ENCODE assay signal across 1 cellular context in the genomic region with DNA sequence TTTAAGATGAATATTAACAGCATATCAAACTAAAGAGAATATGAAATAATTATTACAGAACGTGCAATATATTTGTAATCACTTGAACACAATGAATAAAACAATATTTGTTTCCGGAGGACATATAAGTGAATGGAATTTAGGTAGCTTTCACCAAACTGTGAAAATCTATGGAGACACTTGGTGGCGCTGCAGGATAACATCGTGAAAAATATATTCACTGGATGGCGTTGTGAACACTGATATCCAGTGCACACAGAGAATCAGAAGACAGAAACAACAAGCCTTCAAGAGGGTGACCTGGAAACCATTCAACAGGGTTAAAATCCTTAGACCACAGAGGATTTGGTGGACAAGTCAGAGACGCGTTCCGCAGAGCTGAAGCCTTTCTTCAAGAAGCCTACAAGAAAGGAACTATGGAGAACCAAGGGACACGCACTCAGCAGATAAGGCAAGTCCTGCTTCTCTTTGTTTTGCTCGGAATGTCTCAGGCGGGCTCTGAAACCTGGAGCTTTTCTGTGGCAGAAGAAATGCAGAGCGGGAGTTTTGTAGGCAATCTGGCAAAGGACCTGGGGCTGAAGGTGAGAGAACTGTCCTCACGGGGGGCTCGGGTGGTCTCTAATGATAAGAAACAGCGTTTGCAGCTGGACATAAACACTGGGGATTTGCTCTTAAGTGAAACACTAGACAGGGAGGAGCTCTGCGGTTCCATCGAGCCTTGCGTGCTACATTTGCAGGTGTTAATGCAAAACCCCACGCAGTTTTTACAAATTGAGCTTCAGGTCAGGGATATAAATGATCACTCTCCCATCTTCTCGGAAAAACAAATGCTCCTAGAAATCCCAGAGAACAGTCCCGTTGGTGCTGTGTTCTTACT.
TF ChIP-seq lines count a peak whose summit lies in the region.

A gene (plus strand): TSS at position 269 of the 877 bp plus-strand sequence. CDS start 148 bp downstream, at position 417.

TF ChIP-seq in SK-N-SH, 30 proteins besides CTCF, POLR2A, EP300 and RAD21 (continued from another document):
- TF ChIP-seq, protein P1, sequence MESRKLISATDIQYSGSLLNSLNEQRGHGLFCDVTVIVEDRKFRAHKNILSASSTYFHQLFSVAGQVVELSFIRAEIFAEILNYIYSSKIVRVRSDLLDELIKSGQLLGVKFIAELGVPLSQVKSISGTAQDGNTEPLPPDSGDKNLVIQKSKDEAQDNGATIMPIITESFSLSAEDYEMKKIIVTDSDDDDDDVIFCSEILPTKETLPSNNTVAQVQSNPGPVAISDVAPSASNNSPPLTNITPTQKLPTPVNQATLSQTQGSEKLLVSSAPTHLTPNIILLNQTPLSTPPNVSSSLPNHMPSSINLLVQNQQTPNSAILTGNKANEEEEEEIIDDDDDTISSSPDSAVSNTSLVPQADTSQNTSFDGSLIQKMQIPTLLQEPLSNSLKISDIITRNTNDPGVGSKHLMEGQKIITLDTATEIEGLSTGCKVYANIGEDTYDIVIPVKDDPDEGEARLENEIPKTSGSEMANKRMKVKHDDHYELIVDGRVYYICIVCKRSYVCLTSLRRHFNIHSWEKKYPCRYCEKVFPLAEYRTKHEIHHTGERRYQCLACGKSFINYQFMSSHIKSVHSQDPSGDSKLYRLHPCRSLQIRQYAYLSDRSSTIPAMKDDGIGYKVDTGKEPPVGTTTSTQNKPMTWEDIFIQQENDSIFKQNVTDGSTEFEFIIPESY (IDR thresholded peaks at IDR 0.05; ENCODE audit: borderline replicate concordance, low read depth), result no peak
- no peak for TF ChIP-seq RXRA (IDR thresholded peaks at IDR 0.05; ENCODE audit: borderline replicate concordance, low read depth)
- TF ChIP-seq, protein P2, sequence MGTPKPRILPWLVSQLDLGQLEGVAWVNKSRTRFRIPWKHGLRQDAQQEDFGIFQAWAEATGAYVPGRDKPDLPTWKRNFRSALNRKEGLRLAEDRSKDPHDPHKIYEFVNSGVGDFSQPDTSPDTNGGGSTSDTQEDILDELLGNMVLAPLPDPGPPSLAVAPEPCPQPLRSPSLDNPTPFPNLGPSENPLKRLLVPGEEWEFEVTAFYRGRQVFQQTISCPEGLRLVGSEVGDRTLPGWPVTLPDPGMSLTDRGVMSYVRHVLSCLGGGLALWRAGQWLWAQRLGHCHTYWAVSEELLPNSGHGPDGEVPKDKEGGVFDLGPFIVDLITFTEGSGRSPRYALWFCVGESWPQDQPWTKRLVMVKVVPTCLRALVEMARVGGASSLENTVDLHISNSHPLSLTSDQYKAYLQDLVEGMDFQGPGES (IDR thresholded peaks at IDR 0.05; ENCODE audit: low read depth, low read length), result no peak
- TF ChIP-seq FOXM1 (IDR thresholded peaks at IDR 0.05; ENCODE audit: low read depth), result no peak
- TF ChIP-seq MEF2A (IDR thresholded peaks at IDR 0.05; ENCODE audit: borderline replicate concordance, low read depth), result no peak
TF ChIP-seq in SK-N-SH: peak in this region for 0.
